Comparison of ENCODE assay signal across 9 cellular contexts in the genomic region with DNA sequence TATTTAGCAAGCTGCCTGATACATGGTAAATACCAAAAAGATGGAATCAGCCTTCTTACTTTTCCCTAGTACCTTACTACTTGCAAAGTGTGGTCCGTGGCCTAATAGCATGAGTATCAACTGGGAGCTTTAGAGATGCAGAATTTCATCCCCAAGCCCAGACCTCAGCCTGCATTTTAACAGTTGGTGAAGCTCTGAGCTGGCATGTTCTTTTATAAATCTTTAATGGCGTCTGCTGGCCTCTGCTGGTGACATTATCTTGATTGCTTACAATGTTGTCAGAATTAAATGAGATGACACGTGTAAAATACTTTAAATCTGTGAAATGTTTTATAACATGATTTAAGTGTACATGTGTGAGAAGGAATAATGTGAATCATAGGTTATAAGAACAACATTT.
DNase-seq lines count a peak whose midpoint lies in the region; ATAC-seq and TF ChIP-seq lines count a peak whose summit lies in the region.
"Had no signal": no experiment of that assay in that cellular context is flagged by ENCODE, and none has a peak within 500 bp of the region (broad histone marks: within the 10 kb centered on the region; RNA-seq: fewer than 3 reads in every experiment).

No MANE protein-coding gene starts in this region.

- ATAC-seq in GM21786 (IDR thresholded peaks at IDR 0.05; ENCODE audit: unreplicated experiment) (peak; percentile 51), HG03565 (IDR thresholded peaks at IDR 0.05; ENCODE audit: unreplicated experiment) (no peak)
- ATAC-seq: activated CD4-positive, CD25-positive, alpha-beta regulatory T cell treated with anti-CD3 and anti-CD28 coated beads, Interleukin-2, amount 50 U/mL, for 24 hours had no signal

- DNase-seq in Ammon's horn (ENCODE audit: low spot score) (peak; percentile 33), kidney tubule cell (ENCODE audit: low spot score) (peak; percentile 21), erythroblast (lab: John Stamatoyannopoulos, UW) (no peak), GDM1 (lab: John Stamatoyannopoulos, UW) (no peak), NCI-H748 (lab: John Stamatoyannopoulos, UW; ENCODE audit: unreplicated experiment) (no peak)
- DNase-seq in activated CD4-positive, alpha-beta T cell treated with anti-CD3 and anti-CD28 coated beads, Interleukin-2, amount 50 U/mL, for 4 hours, result peak; percentile 5 to 10

- no peak for TF ChIP-seq POLR2A in erythroblast (IDR thresholded peaks at IDR 0.05; ENCODE audit: low read length)

Comparison
In these comparisons a context has a peak if more than half of its experiments do, and no peak if none do; other contexts are left out.
1. DNase-seq: peak in Ammon's horn (single experiment), activated CD4-positive, alpha-beta T cell treated with anti-CD3 and anti-CD28 coated beads, Interleukin-2, amount 50 U/mL, for 4 hours (2 of 2) and kidney tubule cell (single experiment); none in erythroblast (0 of 2), GDM1 (single experiment) and NCI-H748 (single experiment).